Comparison of ENCODE assay signal across 9 cellular contexts in the genomic region with DNA sequence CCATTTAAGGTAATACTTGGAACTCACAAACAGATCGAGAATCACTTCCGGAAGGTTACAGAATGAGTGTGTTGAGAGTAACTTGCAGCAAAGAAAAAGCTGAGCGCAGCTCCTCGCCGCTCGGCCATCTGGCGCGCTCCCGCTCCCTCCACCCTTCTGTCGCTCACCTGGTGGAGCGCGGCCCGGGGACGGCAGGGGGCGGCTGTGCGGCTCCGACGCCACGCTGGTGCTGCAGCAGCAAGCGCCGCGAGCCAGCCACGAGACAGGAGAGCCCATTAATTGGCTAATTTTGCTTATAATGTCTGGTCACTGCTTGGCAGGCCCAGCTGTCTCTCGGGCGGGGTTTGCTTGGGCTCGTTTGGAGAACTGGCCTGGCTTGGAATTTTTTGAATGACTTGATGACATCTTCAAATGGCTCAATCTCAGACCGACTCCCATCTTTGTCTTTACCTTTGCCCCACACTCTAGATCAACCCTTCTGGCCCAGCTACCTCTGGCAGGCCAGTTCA.
DNase-seq lines count a peak whose midpoint lies in the region; ATAC-seq, FAIRE-seq and TF ChIP-seq lines count a peak whose summit lies in the region.
"Had no signal": no experiment of that assay in that cellular context is flagged by ENCODE, and none has a peak within 500 bp of the region (broad histone marks: within the 10 kb centered on the region; RNA-seq: fewer than 3 reads in every experiment).

No MANE protein-coding gene starts in this region.

- peak overlapping the region; percentile 16 for H3K4me3 Mint-ChIP-seq in activated CD4-positive, alpha-beta T cell treated with anti-CD3 and anti-CD28 coated beads, Interleukin-2, amount 10 ng/mL, durations not matched to agents 7 days and 5 days
- H3K4me3 Mint-ChIP-seq in activated T-cell treated with anti-CD3 and anti-CD28 coated beads, Interleukin-2, amount 50 U/mL, for 24 hours, result no peak overlapping the region
- H3K4me3 Mint-ChIP-seq: CD4-positive, alpha-beta T cell had no signal

- no peak for TF ChIP-seq POLR2A in H54 (IDR thresholded peaks at IDR 0.05; ENCODE audit: low read depth, low read length)

- POLR2A ChIA-PET in activated CD4-positive, alpha-beta T cell treated with anti-CD3 and anti-CD28 coated beads, Interleukin-2, amount 10 ng/mL, durations not matched to agents 7 days and 5 days (lab: Charles Lee), result no interaction called here

- H3K27me3 Mint-ChIP-seq in activated CD4-positive, alpha-beta T cell treated with anti-CD3 and anti-CD28 coated beads, Interleukin-2, amount 10 ng/mL, durations not matched to agents 7 days and 5 days, result peaks cover 6% of the 10 kb centered on the region
- H3K27me3 Mint-ChIP-seq in activated T-cell treated with anti-CD3 and anti-CD28 coated beads, Interleukin-2, amount 50 U/mL, for 24 hours, result peaks cover 10% of the 10 kb centered on the region

- H3K27me3 ChIP-seq in iPS-20b (ENCODE audit: insufficient read depth, low read length), result peaks cover 39% of the 10 kb centered on the region

- peak overlapping the region; percentile 53; the same call in 1 of the 2 replicates for H3K4me3 ChIP-seq in iPS-20b (ENCODE audit: low read length)

- no peak overlapping the region for H3K27ac Mint-ChIP-seq in activated CD4-positive, alpha-beta T cell treated with anti-CD3 and anti-CD28 coated beads, Interleukin-2, amount 10 ng/mL, durations not matched to agents 7 days and 5 days
- no peak overlapping the region for H3K27ac Mint-ChIP-seq in activated T-cell treated with anti-CD3 and anti-CD28 coated beads, Interleukin-2, amount 50 U/mL, for 24 hours
- H3K27ac Mint-ChIP-seq: CD4-positive, alpha-beta T cell had no signal

- peaks cover 6% of the 10 kb centered on the region for H3K4me1 Mint-ChIP-seq in activated CD4-positive, alpha-beta T cell treated with anti-CD3 and anti-CD28 coated beads, Interleukin-2, amount 10 ng/mL, durations not matched to agents 7 days and 5 days
- peaks cover 11% of the 10 kb centered on the region for H3K4me1 Mint-ChIP-seq in activated T-cell treated with anti-CD3 and anti-CD28 coated beads, Interleukin-2, amount 50 U/mL, for 24 hours (ENCODE audit: low read depth)

- peak overlapping the region; percentile 46; the same call in 1 of the 2 replicates for H3K9ac ChIP-seq in iPS-20b (ENCODE audit: low read depth, low read length)

- CTCF ChIA-PET in activated CD4-positive, alpha-beta T cell treated with anti-CD3 and anti-CD28 coated beads, Interleukin-2, amount 10 ng/mL, durations not matched to agents 7 days and 5 days (lab: Charles Lee), result no interaction called here

- H3K36me3 Mint-ChIP-seq in activated CD4-positive, alpha-beta T cell treated with anti-CD3 and anti-CD28 coated beads, Interleukin-2, amount 10 ng/mL, durations not matched to agents 7 days and 5 days (ENCODE audit: low read depth), result no peaks in the 10 kb centered on the region
- no peaks in the 10 kb centered on the region for H3K36me3 Mint-ChIP-seq in activated T-cell treated with anti-CD3 and anti-CD28 coated beads, Interleukin-2, amount 50 U/mL, for 24 hours (ENCODE audit: low read depth)

- peaks cover 4% of the 10 kb centered on the region; the same call in 1 of the 2 replicates for H3K4me1 ChIP-seq in iPS-20b (ENCODE audit: insufficient read depth, low read length)

- no peak for ATAC-seq in HG03571 (IDR thresholded peaks at IDR 0.05; ENCODE audit: unreplicated experiment)

- no peak overlapping the region for H3K27ac ChIP-seq in iPS-20b (ENCODE audit: low read length)

- H3K9me3 Mint-ChIP-seq in activated CD4-positive, alpha-beta T cell treated with anti-CD3 and anti-CD28 coated beads, Interleukin-2, amount 10 ng/mL, durations not matched to agents 7 days and 5 days, result no peaks in the 10 kb centered on the region
- no peaks in the 10 kb centered on the region for H3K9me3 Mint-ChIP-seq in activated T-cell treated with anti-CD3 and anti-CD28 coated beads, Interleukin-2, amount 50 U/mL, for 24 hours
- H3K9me3 Mint-ChIP-seq: CD4-positive, alpha-beta T cell had no signal

- FAIRE-seq in H54 (lab: Jason Lieb, UNC), result no peak

- peak; percentile 25 for DNase-seq in activated CD4-positive, alpha-beta T cell treated with anti-CD3 and anti-CD28 coated beads, Interleukin-2, amount 10 ng/mL, durations not matched to agents 7 days and 5 days
- no peak for DNase-seq in activated CD4-positive, alpha-beta T cell treated with anti-CD3 and anti-CD28 coated beads for 1 hour
- DNase-seq in HT-29 (ENCODE audit: low spot score) (peak; percentile 22), H54 (ENCODE audit: insufficient read length, low spot score) (no peak)
- peak; percentile 45 for DNase-seq in activated T-cell treated with anti-CD3 and anti-CD28 coated beads, Interleukin-2, amount 50 U/mL, for 24 hours
- DNase-seq in stimulated activated CD8-positive, alpha-beta memory T cell treated with anti-CD3 and anti-CD28 coated beads, Interleukin-2, amount 100 ng/mL, for 48 hours (ENCODE audit: low read depth in 2 of 2), result peak; percentile 39 to 46

- H3K36me3 ChIP-seq in iPS-20b (ENCODE audit: insufficient read depth, low read depth, low read length), result no peaks in the 10 kb centered on the region

- H3K9me3 ChIP-seq in iPS-20b (ENCODE audit: insufficient read depth, low read depth, low read length), result no peaks in the 10 kb centered on the region

Comparison
In these comparisons a context has a peak if more than half of its experiments do, and no peak if none do; other contexts are left out.
1. DNase-seq: peak in activated CD4-positive, alpha-beta T cell treated with anti-CD3 and anti-CD28 coated beads, Interleukin-2, amount 10 ng/mL, durations not matched to agents 7 days and 5 days (single experiment), HT-29 (single experiment), activated T-cell treated with anti-CD3 and anti-CD28 coated beads, Interleukin-2, amount 50 U/mL, for 24 hours (single experiment) and stimulated activated CD8-positive, alpha-beta memory T cell treated with anti-CD3 and anti-CD28 coated beads, Interleukin-2, amount 100 ng/mL, for 48 hours (2 of 2); none in activated CD4-positive, alpha-beta T cell treated with anti-CD3 and anti-CD28 coated beads for 1 hour (single experiment) and H54 (single experiment).